In genomic region chr12:12098689-12099010, GRCh38 we compare ENCODE assay signal across 30 cellular contexts. TPM values are rescaled to one million over a fixed set of nuclear protein-coding genes. Genes with fewer than 3 reads are reported as not detected.
"Had no signal": no experiment of that assay in that cellular context is flagged by ENCODE, and none has a peak within 500 bp of the region (broad histone marks: within the 10 kb centered on the region; RNA-seq: fewer than 3 reads in every experiment).

No MANE protein-coding gene starts in this region.

- H3K4me3 ChIP-seq: adrenal gland, body of pancreas, breast epithelium, MG63, SJSA1 had no signal

- H3K27ac ChIP-seq: adrenal gland, body of pancreas, breast epithelium, SJSA1 had no signal

- H3K27ac Mint-ChIP-seq: activated CD4-positive, alpha-beta T cell treated with anti-CD3 and anti-CD28 coated beads, Interleukin-2, amount 10 ng/mL, durations not matched to agents 7 days and 5 days; activated CD8-positive, alpha-beta T cell treated with anti-CD3 and anti-CD28 coated beads, Interleukin-2, amount 10 ng/mL, durations not matched to agents 7 days and 5 days; activated naive CD4-positive, alpha-beta T cell treated with anti-CD3 and anti-CD28 coated beads for 36 hours; activated naive CD4-positive, alpha-beta T cell treated with anti-CD3 and anti-CD28 coated beads, Interleukin-2, amount 50 U/mL, for 72 hours; activated T-helper 1 cell treated with anti-CD3 and anti-CD28 coated beads, Interleukin-12 subunit alpha, Interleukin-12 subunit beta, Interleukin-2, Interleukin-4 antibody, amounts not matched to agents 30 ng/mL and 10 ng/mL and 1 ng/mL, durations not matched to agents 14 hours and 24 hours and 36 hours had no signal

- H3K27me3 ChIP-seq: adrenal gland, body of pancreas, breast epithelium, MG63, SJSA1 had no signal

- H3K36me3 ChIP-seq: adrenal gland, breast epithelium, MG63 had no signal

- H3K4me1 Mint-ChIP-seq: activated CD4-positive, alpha-beta T cell treated with anti-CD3 and anti-CD28 coated beads, Interleukin-2, amount 10 ng/mL, durations not matched to agents 7 days and 5 days had no signal

- H3K27me3 Mint-ChIP-seq: activated CD4-positive, alpha-beta T cell treated with anti-CD3 and anti-CD28 coated beads, Interleukin-2, amount 10 ng/mL, durations not matched to agents 7 days and 5 days had no signal

- ATAC-seq: activated CD8-positive, alpha-beta T cell treated with anti-CD3 and anti-CD28 coated beads, Interleukin-2, amount 10 ng/mL, durations not matched to agents 7 days and 5 days; activated naive CD4-positive, alpha-beta T cell treated with anti-CD3 and anti-CD28 coated beads, Interleukin-2, amount 50 U/mL, for 72 hours; activated T-cell treated with anti-CD3 and anti-CD28 coated beads, Interleukin-2, amount 50 U/mL, for 4 hours; body of pancreas; Panc1 had no signal

- H3K4me1 ChIP-seq: adrenal gland, body of pancreas, breast epithelium had no signal

- H3K9me3 Mint-ChIP-seq: activated naive CD4-positive, alpha-beta T cell treated with anti-CD3 and anti-CD28 coated beads for 36 hours; activated T-helper 1 cell treated with anti-CD3 and anti-CD28 coated beads, Interleukin-12 subunit alpha, Interleukin-12 subunit beta, Interleukin-2, Interleukin-4 antibody, amounts not matched to agents 30 ng/mL and 10 ng/mL and 1 ng/mL, durations not matched to agents 14 hours and 24 hours and 36 hours had no signal

- H3K9me3 ChIP-seq: adrenal gland, body of pancreas, breast epithelium, MG63, SJSA1 had no signal

- DNase-seq: activated CD4-positive, alpha-beta T cell treated with anti-CD3 and anti-CD28 coated beads, Interleukin-2, amount 10 ng/mL, durations not matched to agents 7 days and 5 days; activated CD4-positive, alpha-beta T cell treated with anti-CD3 and anti-CD28 coated beads, Interleukin-2, amount 50 U/mL, for 48 hours; activated CD8-positive, alpha-beta T cell treated with anti-CD3 and anti-CD28 coated beads, Interleukin-2, amount 10 ng/mL, durations not matched to agents 7 days and 5 days; activated gamma-delta T cell treated with Interleukin-2 at 50 U/mL for 16 hours; activated naive CD4-positive, alpha-beta T cell treated with anti-CD3 and anti-CD28 coated beads for 36 hours; activated T-cell treated with anti-CD3 and anti-CD28 coated beads, Interleukin-2, amount 50 U/mL, for 4 hours; adrenal gland; body of pancreas; Kasumi-1; KG1; MG63; NCI-H1092; NCI-H1436 treated with DMSO at 0.1 percent for 48 hours; NCI-H1694 treated with DMSO at 0.1 percent for 48 hours; NCI-H2029; NCI-H345; NCI-H524 treated with DMSO at 0.1 percent for 48 hours; SHP77; SW 1271; T-helper 1 cell; T-helper 9 cell had no signal

- H3K4me3 Mint-ChIP-seq: activated CD4-positive, alpha-beta T cell treated with anti-CD3 and anti-CD28 coated beads, Interleukin-2, amount 10 ng/mL, durations not matched to agents 7 days and 5 days; activated CD8-positive, alpha-beta T cell treated with anti-CD3 and anti-CD28 coated beads, Interleukin-2, amount 10 ng/mL, durations not matched to agents 7 days and 5 days; activated naive CD4-positive, alpha-beta T cell treated with anti-CD3 and anti-CD28 coated beads for 36 hours; activated T-cell treated with anti-CD3 and anti-CD28 coated beads, Interleukin-2, amount 50 U/mL, for 4 hours; activated T-helper 1 cell treated with anti-CD3 and anti-CD28 coated beads, Interleukin-12 subunit alpha, Interleukin-12 subunit beta, Interleukin-2, Interleukin-4 antibody, amounts not matched to agents 30 ng/mL and 10 ng/mL and 1 ng/mL, durations not matched to agents 14 hours and 24 hours and 36 hours had no signal

RNA-seq across cellular contexts. Expression of gene BCL2L14, which starts 27.9 kb away (rescaled TPM):
- total RNA-seq: adrenal gland, astrocyte, cardiac septum, NCI-H460, RPMI7951, SJSA1 had no signal
- polyA plus RNA-seq: adrenal gland had no signal
